8 cellular contexts compared by ENCODE assay signal in the genomic region with DNA sequence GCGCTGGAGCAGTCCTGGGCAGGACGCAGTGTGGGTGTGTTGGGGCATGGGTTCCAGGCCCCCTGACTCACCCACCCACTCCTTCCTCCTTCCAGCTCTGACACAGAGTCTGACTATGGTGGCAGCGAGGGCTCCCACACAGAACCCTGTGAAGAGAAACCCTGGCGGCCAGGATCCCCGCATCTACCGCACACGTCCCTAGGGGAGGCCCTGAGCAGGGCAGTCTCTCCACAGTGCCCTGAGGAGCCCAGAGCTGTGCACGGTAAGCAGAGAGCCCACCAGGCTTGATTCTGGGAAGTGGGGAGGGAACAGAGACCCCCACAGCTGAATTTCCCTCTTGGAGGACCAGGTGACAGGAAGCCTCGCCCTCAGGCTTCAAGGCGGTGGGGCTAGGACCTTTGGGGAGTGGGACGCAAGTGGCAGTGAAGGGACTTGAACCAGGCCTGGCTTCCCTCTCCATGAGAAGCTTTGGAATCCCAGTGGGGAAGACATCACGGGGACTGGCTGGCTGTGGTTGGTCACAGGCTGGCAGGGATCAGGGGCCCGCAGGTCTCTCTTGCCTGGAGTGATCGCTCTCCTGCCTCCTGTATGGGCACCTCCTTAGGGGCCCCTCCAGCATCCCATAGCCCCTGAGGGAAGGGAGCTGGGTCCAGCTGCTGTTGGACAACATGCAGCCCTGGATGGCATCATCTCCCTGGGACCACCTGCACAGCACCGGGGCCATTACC.
DNase-seq lines count a peak whose midpoint lies in the region; ATAC-seq and FAIRE-seq lines count a peak whose summit lies in the region.

No MANE protein-coding gene starts in this region.

- no peak for DNase-seq in activated CD4-positive, alpha-beta T cell treated with anti-CD3 and anti-CD28 coated beads, Interleukin-2, amount 10 ng/mL, durations not matched to agents 24 days and 14 days
- no peak for DNase-seq in activated CD4-positive, alpha-beta T cell treated with anti-CD3 and anti-CD28 coated beads, Interleukin-2, amount 10 ng/mL, durations not matched to agents 7 days and 5 days
- DNase-seq in activated CD8-positive, alpha-beta memory T cell treated with anti-CD3 and anti-CD28 coated beads, Interleukin-2, amount 10 ng/mL, durations not matched to agents 7 days and 5 days, result peak; percentile 38
- no peak for DNase-seq in left colon
- no peak for DNase-seq in stimulated activated naive CD8-positive, alpha-beta T cell treated with anti-CD3 and anti-CD28 coated beads, Interleukin-15, amount 100 ng/mL, for 72 hours
- DNase-seq in GM19239 (ENCODE audit: insufficient read length, low spot score), result no peak

- H3K4me1 Mint-ChIP-seq in activated CD4-positive, alpha-beta T cell treated with anti-CD3 and anti-CD28 coated beads, Interleukin-2, amount 10 ng/mL, durations not matched to agents 24 days and 14 days, result peaks cover 18% of the 10 kb centered on the region
- no peaks in the 10 kb centered on the region for H3K4me1 Mint-ChIP-seq in activated CD4-positive, alpha-beta T cell treated with anti-CD3 and anti-CD28 coated beads, Interleukin-2, amount 10 ng/mL, durations not matched to agents 7 days and 5 days
- peaks cover 3% of the 10 kb centered on the region for H3K4me1 Mint-ChIP-seq in activated CD8-positive, alpha-beta memory T cell treated with anti-CD3 and anti-CD28 coated beads, Interleukin-2, amount 10 ng/mL, durations not matched to agents 7 days and 5 days
- H3K4me1 Mint-ChIP-seq in stimulated activated naive CD8-positive, alpha-beta T cell treated with anti-CD3 and anti-CD28 coated beads, Interleukin-15, amount 100 ng/mL, for 72 hours, result peaks cover 15% of the 10 kb centered on the region

- H3K4me3 Mint-ChIP-seq in activated CD4-positive, alpha-beta T cell treated with anti-CD3 and anti-CD28 coated beads, Interleukin-2, amount 10 ng/mL, durations not matched to agents 24 days and 14 days, result no peak overlapping the region
- H3K4me3 Mint-ChIP-seq in activated CD4-positive, alpha-beta T cell treated with anti-CD3 and anti-CD28 coated beads, Interleukin-2, amount 10 ng/mL, durations not matched to agents 7 days and 5 days, result no peak overlapping the region
- no peak overlapping the region for H3K4me3 Mint-ChIP-seq in activated CD8-positive, alpha-beta memory T cell treated with anti-CD3 and anti-CD28 coated beads, Interleukin-2, amount 10 ng/mL, durations not matched to agents 7 days and 5 days
- no peak overlapping the region for H3K4me3 Mint-ChIP-seq in stimulated activated naive CD8-positive, alpha-beta T cell treated with anti-CD3 and anti-CD28 coated beads, Interleukin-15, amount 100 ng/mL, for 72 hours

- ATAC-seq in activated CD8-positive, alpha-beta memory T cell treated with anti-CD3 and anti-CD28 coated beads, Interleukin-2, amount 10 ng/mL, durations not matched to agents 7 days and 5 days, result no peak
- peak; percentile 3 for ATAC-seq in left colon
- ATAC-seq in stimulated activated naive CD8-positive, alpha-beta T cell treated with anti-CD3 and anti-CD28 coated beads, Interleukin-15, amount 100 ng/mL, for 72 hours, result peak; percentile 63
- ATAC-seq in HG03439 (IDR thresholded peaks at IDR 0.05; ENCODE audit: unreplicated experiment), result no peak
- ATAC-seq in GM21447 (IDR thresholded peaks at IDR 0.05; ENCODE audit: unreplicated experiment), result no peak

- intact Hi-C loops in activated CD4-positive, alpha-beta T cell treated with anti-CD3 and anti-CD28 coated beads, Interleukin-2, amount 10 ng/mL, durations not matched to agents 24 days and 14 days (cut with micrococcal nuclease), result loop anchor here (1.0 to 10.0 kb wide), 6 partner anchors 44 to 484 kb away; no protein-coding TSS in a partner anchor
- intact Hi-C loops in left colon (cut with DNase I, micrococcal nuclease), result loop anchor here (5.0 to 10.0 kb wide), 3 partner anchors 234 to 476 kb away; no protein-coding TSS in a partner anchor

- H3K36me3 Mint-ChIP-seq in activated CD4-positive, alpha-beta T cell treated with anti-CD3 and anti-CD28 coated beads, Interleukin-2, amount 10 ng/mL, durations not matched to agents 24 days and 14 days (ENCODE audit: low read depth), result peaks cover 2% of the 10 kb centered on the region
- no peaks in the 10 kb centered on the region for H3K36me3 Mint-ChIP-seq in activated CD4-positive, alpha-beta T cell treated with anti-CD3 and anti-CD28 coated beads, Interleukin-2, amount 10 ng/mL, durations not matched to agents 7 days and 5 days (ENCODE audit: low read depth)
- no peaks in the 10 kb centered on the region for H3K36me3 Mint-ChIP-seq in activated CD8-positive, alpha-beta memory T cell treated with anti-CD3 and anti-CD28 coated beads, Interleukin-2, amount 10 ng/mL, durations not matched to agents 7 days and 5 days

- POLR2A ChIA-PET in activated CD4-positive, alpha-beta T cell treated with anti-CD3 and anti-CD28 coated beads, Interleukin-2, amount 10 ng/mL, durations not matched to agents 7 days and 5 days (lab: Charles Lee), result no interaction called here

- CTCF ChIA-PET in activated CD4-positive, alpha-beta T cell treated with anti-CD3 and anti-CD28 coated beads, Interleukin-2, amount 10 ng/mL, durations not matched to agents 7 days and 5 days (lab: Charles Lee), result interaction anchor here (0.6 to 6.5 kb wide), 32 partner anchors 9 to 699 kb away, joined by 3 to 56 read pairs (median 5); no protein-coding TSS in a partner anchor
- CTCF ChIA-PET in activated CD8-positive, alpha-beta memory T cell treated with anti-CD3 and anti-CD28 coated beads, Interleukin-2, amount 10 ng/mL, durations not matched to agents 7 days and 5 days (lab: Charles Lee), result interaction anchor here (0.7 to 17.6 kb wide), 60 partner anchors 8 to 607 kb away, joined by 3 to 472 read pairs (median 4); no protein-coding TSS in a partner anchor

- H3K27ac Mint-ChIP-seq in activated CD4-positive, alpha-beta T cell treated with anti-CD3 and anti-CD28 coated beads, Interleukin-2, amount 10 ng/mL, durations not matched to agents 24 days and 14 days, result peak overlapping the region; percentile 78
- no peak overlapping the region for H3K27ac Mint-ChIP-seq in activated CD4-positive, alpha-beta T cell treated with anti-CD3 and anti-CD28 coated beads, Interleukin-2, amount 10 ng/mL, durations not matched to agents 7 days and 5 days
- no peak overlapping the region for H3K27ac Mint-ChIP-seq in activated CD8-positive, alpha-beta memory T cell treated with anti-CD3 and anti-CD28 coated beads, Interleukin-2, amount 10 ng/mL, durations not matched to agents 7 days and 5 days
- H3K27ac Mint-ChIP-seq in stimulated activated naive CD8-positive, alpha-beta T cell treated with anti-CD3 and anti-CD28 coated beads, Interleukin-15, amount 100 ng/mL, for 72 hours, result peak overlapping the region in 1 of 2 donors; percentile 89

- H3K9me3 Mint-ChIP-seq in activated CD4-positive, alpha-beta T cell treated with anti-CD3 and anti-CD28 coated beads, Interleukin-2, amount 10 ng/mL, durations not matched to agents 24 days and 14 days, result no peaks in the 10 kb centered on the region
- H3K9me3 Mint-ChIP-seq in activated CD4-positive, alpha-beta T cell treated with anti-CD3 and anti-CD28 coated beads, Interleukin-2, amount 10 ng/mL, durations not matched to agents 7 days and 5 days, result no peaks in the 10 kb centered on the region
- H3K9me3 Mint-ChIP-seq in activated CD8-positive, alpha-beta memory T cell treated with anti-CD3 and anti-CD28 coated beads, Interleukin-2, amount 10 ng/mL, durations not matched to agents 7 days and 5 days (ENCODE audit: low read depth), result no peaks in the 10 kb centered on the region
- no peaks in the 10 kb centered on the region for H3K9me3 Mint-ChIP-seq in stimulated activated naive CD8-positive, alpha-beta T cell treated with anti-CD3 and anti-CD28 coated beads, Interleukin-15, amount 100 ng/mL, for 72 hours

- no peak for FAIRE-seq in GM19239 (lab: Jason Lieb, UNC)

- H3K27me3 Mint-ChIP-seq in activated CD4-positive, alpha-beta T cell treated with anti-CD3 and anti-CD28 coated beads, Interleukin-2, amount 10 ng/mL, durations not matched to agents 24 days and 14 days, result no peaks in the 10 kb centered on the region
- H3K27me3 Mint-ChIP-seq in activated CD4-positive, alpha-beta T cell treated with anti-CD3 and anti-CD28 coated beads, Interleukin-2, amount 10 ng/mL, durations not matched to agents 7 days and 5 days, result peaks cover 2% of the 10 kb centered on the region
- H3K27me3 Mint-ChIP-seq in activated CD8-positive, alpha-beta memory T cell treated with anti-CD3 and anti-CD28 coated beads, Interleukin-2, amount 10 ng/mL, durations not matched to agents 7 days and 5 days, result no peaks in the 10 kb centered on the region
- H3K27me3 Mint-ChIP-seq in stimulated activated naive CD8-positive, alpha-beta T cell treated with anti-CD3 and anti-CD28 coated beads, Interleukin-15, amount 100 ng/mL, for 72 hours, result no peaks in the 10 kb centered on the region

Comparison
In these comparisons a context has a peak if more than half of its experiments do, and no peak if none do; other contexts are left out.
1. ATAC-seq: peak in left colon (single experiment) and stimulated activated naive CD8-positive, alpha-beta T cell treated with anti-CD3 and anti-CD28 coated beads, Interleukin-15, amount 100 ng/mL, for 72 hours (single experiment); none in activated CD8-positive, alpha-beta memory T cell treated with anti-CD3 and anti-CD28 coated beads, Interleukin-2, amount 10 ng/mL, durations not matched to agents 7 days and 5 days (single experiment), HG03439 (single experiment) and GM21447 (single experiment).